15 cellular contexts compared by ENCODE assay signal in the genomic region with DNA sequence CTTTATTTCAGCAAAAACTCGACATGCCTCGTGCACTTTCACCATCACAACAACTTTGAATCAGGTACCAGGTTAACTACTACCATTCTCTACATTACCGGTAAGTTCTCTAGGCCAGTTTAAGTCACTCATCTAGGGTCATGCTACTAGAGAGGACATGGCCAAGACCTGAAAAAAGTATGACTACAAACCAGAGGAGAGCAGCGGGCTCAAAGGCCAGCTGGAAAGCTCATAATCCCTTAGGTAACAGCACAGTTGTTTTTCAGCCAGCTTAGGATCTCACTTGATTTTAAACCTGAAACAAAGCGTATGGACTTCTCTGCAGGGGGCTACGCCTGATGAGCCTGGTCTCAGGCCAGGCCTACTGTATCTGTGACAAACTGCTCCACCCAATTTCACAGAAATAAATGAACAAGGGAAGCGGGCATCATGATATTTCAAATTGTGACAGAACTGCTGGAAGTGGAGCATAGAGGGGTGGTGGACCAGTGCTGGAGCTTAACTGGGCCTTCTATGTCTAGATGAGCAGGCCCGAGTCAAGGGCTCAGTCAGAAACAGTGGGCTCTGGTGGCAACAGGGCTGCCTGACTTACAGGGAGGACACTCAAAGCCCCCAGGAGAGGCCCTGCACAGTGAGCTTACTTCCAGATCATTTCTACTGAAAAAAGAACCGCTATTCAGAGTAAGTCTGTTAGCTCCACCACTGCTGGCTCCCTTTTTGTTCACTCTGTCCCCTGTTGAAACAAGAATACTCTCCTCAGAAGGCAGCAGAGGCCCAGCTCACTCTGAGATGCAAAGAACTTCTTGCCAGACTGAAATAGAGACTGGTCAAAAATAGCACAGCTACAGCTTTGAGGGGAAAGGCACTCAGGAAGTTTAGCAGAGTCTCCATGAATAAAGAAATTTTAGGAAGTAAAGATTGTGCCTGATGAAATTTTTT. TPM values are rescaled to one million over a fixed set of nuclear protein-coding genes. Genes with fewer than 3 reads are reported as not detected.
A peak's percentile ranks its signal among the peaks of the same experiment; 100 is the strongest.
DNase-seq lines count a peak whose midpoint lies in the region; ATAC-seq and TF ChIP-seq lines count a peak whose summit lies in the region.
"Had no signal": no experiment of that assay in that cellular context is flagged by ENCODE, and none has a peak within 500 bp of the region (broad histone marks: within the 10 kb centered on the region; RNA-seq: fewer than 3 reads in every experiment).

No MANE protein-coding gene starts in this region.

- TF ChIP-seq POLR2A in tibial nerve (IDR thresholded peaks at IDR 0.05) = no peak

- H3K27me3 ChIP-seq in Karpas-422 (ENCODE audit: low read length) (no peaks in the 10 kb centered on the region), subcutaneous abdominal adipose tissue (ENCODE audit: control insufficient read depth in 5 of 5, insufficient read depth in 4 of 5, low read length in 5 of 5) (no peaks in the 10 kb centered on the region), tibial nerve (no peaks in the 10 kb centered on the region)
- H3K27me3 ChIP-seq: ovary, SJSA1 had no signal

- 0 out of 2 replicates have a peak overlapping the region, but pooled peaks have one; percentile 5 for H2AFZ ChIP-seq in Karpas-422 (ENCODE audit: low read length)

- peaks cover 56% of the 10 kb centered on the region for H3K79me2 ChIP-seq in Karpas-422 (ENCODE audit: low read length)

- H3K36me3 ChIP-seq in Karpas-422 (ENCODE audit: insufficient read depth, low read length) = peaks cover 4% of the 10 kb centered on the region; the same call in 1 of the 2 replicates
- H3K36me3 ChIP-seq in subcutaneous abdominal adipose tissue (ENCODE audit: control insufficient read depth in 5 of 5, insufficient read depth in 5 of 5, low read length in 5 of 5) = peaks cover 0 to 20% (median 6%) of the 10 kb centered on the region in 5 donors
- H3K36me3 ChIP-seq in tibial nerve = peaks cover 0 to 13% (median 0%) of the 10 kb centered on the region in 3 donors
- H3K36me3 ChIP-seq: ovary, SJSA1 had no signal

- peak overlapping the region; percentile 89 for H3K27ac ChIP-seq in Karpas-422 (ENCODE audit: low read length)
- H3K27ac ChIP-seq in subcutaneous abdominal adipose tissue (ENCODE audit: low read depth, low read length) = peak overlapping the region; percentile 73
- peak overlapping the region in 2 of 4 donors; percentile 72 to 79 for H3K27ac ChIP-seq in tibial nerve
- H3K27ac ChIP-seq: C4-2B, SJSA1 had no signal

- H3K4me1 ChIP-seq in Karpas-422 (ENCODE audit: low read length) = peaks cover 91% of the 10 kb centered on the region
- peaks cover 24 to 65% (median 59%) of the 10 kb centered on the region in 5 donors for H3K4me1 ChIP-seq in subcutaneous abdominal adipose tissue (ENCODE audit: control insufficient read depth in 5 of 5, insufficient read depth in 5 of 5, low read length in 5 of 5)
- peaks cover 0 to 71% (median 47%) of the 10 kb centered on the region in 4 donors for H3K4me1 ChIP-seq in tibial nerve
- H3K4me1 ChIP-seq: SJSA1 had no signal

- TF ChIP-seq CTCF in tibial nerve (IDR thresholded peaks at IDR 0.05) = no peak

- H3K9ac ChIP-seq in Karpas-422 (ENCODE audit: low read length) (peak overlapping the region; percentile 62), subcutaneous abdominal adipose tissue (ENCODE audit: low read length in 5 of 5) (peak overlapping the region in 2 of 5 donors; percentile 5 to 10)

- H3K4me3 ChIP-seq in Karpas-422 (ENCODE audit: low read length) (peak overlapping the region; percentile 3; the same call in 1 of the 2 replicates), subcutaneous abdominal adipose tissue (ENCODE audit: low read depth in 1 of 5, low read length in 5 of 5) (no peak overlapping the region), tibial nerve (no peak overlapping the region)
- H3K4me3 ChIP-seq: ovary, SJSA1 had no signal

- H4K20me1 ChIP-seq in Karpas-422 (ENCODE audit: insufficient read depth, low read depth, low read length) = no peaks in the 10 kb centered on the region

- H3K9me3 ChIP-seq in Karpas-422 (ENCODE audit: low read length) = no peaks in the 10 kb centered on the region
- H3K9me3 ChIP-seq in subcutaneous abdominal adipose tissue (ENCODE audit: control insufficient read depth in 5 of 5, low read length in 5 of 5) = no peaks in the 10 kb centered on the region
- no peaks in the 10 kb centered on the region for H3K9me3 ChIP-seq in tibial nerve
- H3K9me3 ChIP-seq: ovary, SJSA1 had no signal

- ATAC-seq in GM21526 (IDR thresholded peaks at IDR 0.05; ENCODE audit: low FRiP score, unreplicated experiment) = no peak
- ATAC-seq: stimulated activated effector memory CD8-positive, alpha-beta T cell treated with anti-CD3 and anti-CD28 coated beads, Interleukin-12 subunit alpha, Interleukin-12 subunit beta, amount 100 ng/mL, for 72 hours had no signal

- peak overlapping the region; percentile 42 for H3K4me2 ChIP-seq in Karpas-422 (ENCODE audit: low read depth, low read length, poor library complexity, severe bottlenecking)

- no peaks in the 10 kb centered on the region for H3K9me2 ChIP-seq in Karpas-422 (replicated peaks; ENCODE audit: insufficient read depth, low read length)

- WGBS in tibial nerve, 2 donors = 76 to 78% methylated on average over 9 of the region's 9 CpGs

- DNase-seq in Karpas-422 = peak; percentile 72
- DNase-seq in cerebellar cortex (ENCODE audit: low spot score) = peak; percentile 58
- peak; percentile 75 for DNase-seq in medulla oblongata (ENCODE audit: extremely low spot score)
- DNase-seq in NCI-H1417 treated with DMSO at 0.1 percent for 48 hours (lab: John Stamatoyannopoulos, UW) = no peak
- DNase-seq in foreskin melanocyte = no peak
- no peak for DNase-seq in tibial nerve (ENCODE audit: low spot score in 2 of 2)
- DNase-seq: EL; NCI-H2081; NK-92 treated with Interleukin-12 subunit alpha and Interleukin-12 subunit beta, amount 100 ng/mL, for 24 hours; ovary had no signal

- no peak for TF ChIP-seq EP300 in tibial nerve (IDR thresholded peaks at IDR 0.05)

RNA-seq across cellular contexts. Expression of a gene that starts 47.0 kb away (rescaled TPM):
- total RNA-seq in Karpas-422 (2014; rRNA removed; shearing (Covaris generic); ENCODE audit: low replicate concordance) = 52.4 and 75.4 TPM in 2 replicates
- total RNA-seq in tibial nerve = 10 to 100 TPM; 48.6 to 58.6 (median 52.5) TPM

Comparison
In these comparisons a context has a peak if more than half of its experiments do, and no peak if none do; other contexts are left out.
1. DNase-seq: peak in Karpas-422 (single experiment), cerebellar cortex (single experiment) and medulla oblongata (single experiment); none in NCI-H1417 treated with DMSO at 0.1 percent for 48 hours (single experiment), foreskin melanocyte (single experiment) and tibial nerve (0 of 2).